In genomic region chr6:73652637-73653570, GRCh38 we compare ENCODE assay signal across 8 cellular contexts. TPM values are rescaled to one million over a fixed set of nuclear protein-coding genes. Genes with fewer than 3 reads are reported as not detected.
DNase-seq lines count a peak whose midpoint lies in the region; ATAC-seq, FAIRE-seq and TF ChIP-seq lines count a peak whose summit lies in the region.

No MANE protein-coding gene starts in this region.

- peak overlapping the region; percentile 67 for H3K9ac ChIP-seq in iPS-18a (ENCODE audit: low read length)

- no peaks in the 10 kb centered on the region for H3K27me3 ChIP-seq in breast epithelium
- no peaks in the 10 kb centered on the region for H3K27me3 ChIP-seq in iPS-18a (ENCODE audit: control insufficient read depth, insufficient read depth, low read length)

- intact Hi-C loops in breast epithelium (cut with DNase I; ENCODE audit: low total_unique reads): no loop called here

- peak in 2 of 3 donors; percentile 27 to 57 for TF ChIP-seq CTCF in breast epithelium (IDR thresholded peaks at IDR 0.05)

- peak; percentile 38 for ATAC-seq in HG02973 (IDR thresholded peaks at IDR 0.05; ENCODE audit: unreplicated experiment)

- FAIRE-seq in TTC549 (lab: Jason Lieb, UNC): peak; percentile 84

- H3K27ac ChIP-seq in breast epithelium (peak overlapping the region; percentile 94 to 97), iPS-18a (ENCODE audit: low read length) (no peak overlapping the region), skin epidermis (peak overlapping the region; percentile 74 to 98 (median 94))

- H3K36me3 ChIP-seq in breast epithelium (no peaks in the 10 kb centered on the region), iPS-18a (ENCODE audit: control insufficient read depth, low read depth, low read length) (no peaks in the 10 kb centered on the region)

- peak overlapping the region; percentile 83 to 100 (median 90) for H3K4me3 ChIP-seq in breast epithelium
- H3K4me3 ChIP-seq in iPS-18a (ENCODE audit: low read length): peak overlapping the region; percentile 94
- H3K4me3 ChIP-seq in skin epidermis: peak overlapping the region; percentile 68 to 100 (median 97)

- no peak for TF ChIP-seq POLR2A in breast epithelium (IDR thresholded peaks at IDR 0.05)

- no peaks in the 10 kb centered on the region for H3K4me1 ChIP-seq in breast epithelium
- H3K4me1 ChIP-seq in iPS-18a (ENCODE audit: control insufficient read depth, low read depth, low read length): peaks cover 7% of the 10 kb centered on the region

- H3K9me3 ChIP-seq in breast epithelium (no peaks in the 10 kb centered on the region), iPS-18a (ENCODE audit: control insufficient read depth, low read depth, low read length) (no peaks in the 10 kb centered on the region)

- peak; percentile 59 for DNase-seq in activated gamma-delta T cell treated with Interleukin-2 at 50 U/mL for 16 hours
- no peak for DNase-seq in activated gamma-delta T cell (lab: John Stamatoyannopoulos, UW)
- DNase-seq in NCI-H2081 treated with DMSO at 0.1 percent for 48 hours (lab: John Stamatoyannopoulos, UW): peak; percentile 19
- peak in 1 of 2 donors; percentile 53 for DNase-seq in breast epithelium (ENCODE audit: low spot score in 2 of 2)

RNA-seq across cellular contexts. Expression of gene SLC17A5, which starts 0.9 kb away (rescaled TPM):
- total RNA-seq in breast epithelium: 10 to 100 TPM; 28.8 to 35.1 (median 35.0) TPM

RNA-seq across cellular contexts. Expression of gene CD109, which starts 43.1 kb away (rescaled TPM):
- 10 to 100 TPM; 10.2 to 16.8 (median 13.3) TPM for total RNA-seq in breast epithelium
